Comparison of ENCODE assay signal across 20 cellular contexts in genomic region chr2:73977466-73977865, GRCh38. TPM values are rescaled to one million over a fixed set of nuclear protein-coding genes. Genes with fewer than 3 reads are reported as not detected.
DNase-seq lines count a peak whose midpoint lies in the region; ATAC-seq and TF ChIP-seq lines count a peak whose summit lies in the region.
"Had no signal": no experiment of that assay in that cellular context is flagged by ENCODE, and none has a peak within 500 bp of the region (broad histone marks: within the 10 kb centered on the region; RNA-seq: fewer than 3 reads in every experiment).

No MANE protein-coding gene starts in this region.

- H3K27me3 Mint-ChIP-seq in CD4-positive, CD25-positive, alpha-beta regulatory T cell = no peaks in the 10 kb centered on the region
- H3K27me3 Mint-ChIP-seq in activated CD8-positive, alpha-beta T cell treated with anti-CD3 and anti-CD28 coated beads, Interleukin-2, amount 10 ng/mL, durations not matched to agents 7 days and 5 days (ENCODE audit: low read depth) = peaks cover 3% of the 10 kb centered on the region
- H3K27me3 Mint-ChIP-seq in naive thymus-derived CD4-positive, alpha-beta T cell = peaks cover 0 to 15% (median 0%) of the 10 kb centered on the region in 5 donors

- peaks cover 82% of the 10 kb centered on the region for H3K4me1 ChIP-seq in BLaER1
- H3K4me1 ChIP-seq in CD4-positive, CD25-positive, alpha-beta regulatory T cell (ENCODE audit: control insufficient read depth, insufficient read depth, low read length, poor library complexity, severe bottlenecking) = peaks cover 43% of the 10 kb centered on the region
- H3K4me1 ChIP-seq in naive thymus-derived CD4-positive, alpha-beta T cell (ENCODE audit: control insufficient read depth in 2 of 2, insufficient read depth in 2 of 2, low read length in 2 of 2) = peaks cover 33 to 55% of the 10 kb centered on the region in 2 donors
- H3K4me1 ChIP-seq: SJCRH30 had no signal

- no peaks in the 10 kb centered on the region for H3K36me3 ChIP-seq in BLaER1
- no peaks in the 10 kb centered on the region for H3K36me3 ChIP-seq in CD4-positive, CD25-positive, alpha-beta regulatory T cell (ENCODE audit: control insufficient read depth, insufficient read depth, low read length)
- no peaks in the 10 kb centered on the region for H3K36me3 ChIP-seq in naive thymus-derived CD4-positive, alpha-beta T cell (ENCODE audit: control insufficient read depth in 2 of 3, insufficient read depth in 3 of 3, low read length in 3 of 3)
- H3K36me3 ChIP-seq: SJCRH30 had no signal

- H3K4me2 ChIP-seq in BLaER1 = no peak overlapping the region
- H3K4me2 ChIP-seq: KMS-11, PC-9 had no signal

- no peaks in the 10 kb centered on the region for H3K36me3 Mint-ChIP-seq in CD4-positive, CD25-positive, alpha-beta regulatory T cell
- no peaks in the 10 kb centered on the region for H3K36me3 Mint-ChIP-seq in activated CD8-positive, alpha-beta T cell treated with anti-CD3 and anti-CD28 coated beads, Interleukin-2, amount 10 ng/mL, durations not matched to agents 7 days and 5 days (ENCODE audit: low read depth)
- H3K36me3 Mint-ChIP-seq in naive thymus-derived CD4-positive, alpha-beta T cell = peaks cover 0 to 3% (median 0%) of the 10 kb centered on the region in 5 donors

- H3K27me3 ChIP-seq in BLaER1 = no peaks in the 10 kb centered on the region
- no peaks in the 10 kb centered on the region for H3K27me3 ChIP-seq in CD4-positive, CD25-positive, alpha-beta regulatory T cell (ENCODE audit: control insufficient read depth, insufficient read depth, low read length)
- no peaks in the 10 kb centered on the region for H3K27me3 ChIP-seq in naive thymus-derived CD4-positive, alpha-beta T cell (ENCODE audit: control insufficient read depth in 2 of 2, insufficient read depth in 2 of 2, low read length in 2 of 2)
- H3K27me3 ChIP-seq: SJCRH30 had no signal

- no peak overlapping the region for H3K4me3 Mint-ChIP-seq in CD4-positive, CD25-positive, alpha-beta regulatory T cell
- no peak overlapping the region for H3K4me3 Mint-ChIP-seq in activated CD8-positive, alpha-beta T cell treated with anti-CD3 and anti-CD28 coated beads, Interleukin-2, amount 10 ng/mL, durations not matched to agents 7 days and 5 days
- H3K4me3 Mint-ChIP-seq in naive thymus-derived CD4-positive, alpha-beta T cell = peak overlapping the region in 9 of 10 donors; percentile 0 to 63 (median 52)

- no peaks in the 10 kb centered on the region for H4K20me1 ChIP-seq in BLaER1

- H3K4me3 ChIP-seq in BLaER1 = no peak overlapping the region
- H3K4me3 ChIP-seq in CD4-positive, CD25-positive, alpha-beta regulatory T cell (ENCODE audit: low read depth, low read length) = no peak overlapping the region
- no peak overlapping the region for H3K4me3 ChIP-seq in naive thymus-derived CD4-positive, alpha-beta T cell (ENCODE audit: low read length)
- H3K4me3 ChIP-seq: PC-9, SJCRH30 had no signal

- POLR2A ChIA-PET in activated CD8-positive, alpha-beta T cell treated with anti-CD3 and anti-CD28 coated beads, Interleukin-2, amount 10 ng/mL, durations not matched to agents 7 days and 5 days (lab: Charles Lee) = interaction anchor here (0.8 kb wide), 1 partner anchor 13 kb away, joined by 3 read pairs; no protein-coding TSS in a partner anchor
- POLR2A ChIA-PET in naive thymus-derived CD4-positive, alpha-beta T cell (lab: Charles Lee) = no interaction called here
- POLR2A ChIA-PET in GM10248 (lab: Yijun Ruan, JAX) = no interaction called here

- TF ChIP-seq CTCF in GM10248 (IDR thresholded peaks at IDR 0.05; ENCODE audit: control extremely low read depth, extremely low read depth, low read depth, missing control alignments) = no peak

- H3K9me3 Mint-ChIP-seq in CD4-positive, CD25-positive, alpha-beta regulatory T cell = no peaks in the 10 kb centered on the region
- H3K9me3 Mint-ChIP-seq in activated CD8-positive, alpha-beta T cell treated with anti-CD3 and anti-CD28 coated beads, Interleukin-2, amount 10 ng/mL, durations not matched to agents 7 days and 5 days (ENCODE audit: insufficient read depth) = no peaks in the 10 kb centered on the region
- H3K9me3 Mint-ChIP-seq in naive thymus-derived CD4-positive, alpha-beta T cell = no peaks in the 10 kb centered on the region

- DNase-seq in CD4-positive, CD25-positive, alpha-beta regulatory T cell = no peak
- no peak for DNase-seq in activated CD8-positive, alpha-beta T cell treated with anti-CD3 and anti-CD28 coated beads, Interleukin-2, amount 10 ng/mL, durations not matched to agents 7 days and 5 days
- no peak for DNase-seq in naive thymus-derived CD4-positive, alpha-beta T cell
- no peak for DNase-seq in GM10248 (ENCODE audit: extremely low spot score)
- DNase-seq in DMS53 treated with DMSO at 0.1 percent for 48 hours (lab: John Stamatoyannopoulos, UW; ENCODE audit: unreplicated experiment) = no peak
- DNase-seq: ACHN, AML-193, DMS 273 treated with DMSO at 0.1 percent for 48 hours, GF-D8, MM.1S, NCI-H1105 treated with DMSO at 0.1 percent for 48 hours, NCI-H1694 treated with DMSO at 0.1 percent for 48 hours, NCI-H2107, NCI-H2227 treated with DMSO at 0.1 percent for 48 hours, NCI-H524, PC-9, SJCRH30 had no signal

- no peak overlapping the region for H3K27ac ChIP-seq in BLaER1
- no peak overlapping the region for H3K27ac ChIP-seq in CD4-positive, CD25-positive, alpha-beta regulatory T cell (ENCODE audit: insufficient read depth, low read length, poor library complexity, severe bottlenecking)
- no peak overlapping the region for H3K27ac ChIP-seq in naive thymus-derived CD4-positive, alpha-beta T cell (ENCODE audit: low read depth, low read length)
- H3K27ac ChIP-seq: KMS-11, PC-9, SJCRH30 had no signal

- intact Hi-C loops in naive thymus-derived CD4-positive, alpha-beta T cell (cut with micrococcal nuclease) = loop anchor here in 1 of 2 donors (10.0 kb wide), 1 partner anchor 557 kb away; no protein-coding TSS in a partner anchor

- CTCF ChIA-PET in activated CD8-positive, alpha-beta T cell treated with anti-CD3 and anti-CD28 coated beads, Interleukin-2, amount 10 ng/mL, durations not matched to agents 7 days and 5 days (lab: Charles Lee) = interaction anchor here (1.2 kb wide), 1 partner anchor 56 kb away, joined by 3 read pairs; no protein-coding TSS in a partner anchor
- CTCF ChIA-PET in naive thymus-derived CD4-positive, alpha-beta T cell (lab: Charles Lee) = no interaction called here
- CTCF ChIA-PET in GM10248 (lab: Yijun Ruan, JAX) = interaction anchor here (1.3 kb wide), 1 partner anchor 10 kb away, joined by 5 read pairs; no protein-coding TSS in a partner anchor

- peak overlapping the region in 2 of 3 donors; percentile 82 to 86 for H3K27ac Mint-ChIP-seq in CD4-positive, CD25-positive, alpha-beta regulatory T cell
- peak overlapping the region; percentile 37 for H3K27ac Mint-ChIP-seq in activated CD8-positive, alpha-beta T cell treated with anti-CD3 and anti-CD28 coated beads, Interleukin-2, amount 10 ng/mL, durations not matched to agents 7 days and 5 days
- H3K27ac Mint-ChIP-seq in naive thymus-derived CD4-positive, alpha-beta T cell = peak overlapping the region; percentile 34 to 86 (median 71)

- H3K4me1 Mint-ChIP-seq in CD4-positive, CD25-positive, alpha-beta regulatory T cell = peaks cover 17 to 66% (median 38%) of the 10 kb centered on the region in 4 donors
- H3K4me1 Mint-ChIP-seq in activated CD8-positive, alpha-beta T cell treated with anti-CD3 and anti-CD28 coated beads, Interleukin-2, amount 10 ng/mL, durations not matched to agents 7 days and 5 days (ENCODE audit: low read depth) = peaks cover 80% of the 10 kb centered on the region
- H3K4me1 Mint-ChIP-seq in naive thymus-derived CD4-positive, alpha-beta T cell = peaks cover 59 to 94% (median 84%) of the 10 kb centered on the region in 7 donors

- 0 out of 2 replicates have a peak overlapping the region, but pooled peaks have one; percentile 16 for H3K9ac ChIP-seq in BLaER1
- H3K9ac ChIP-seq: KMS-11 had no signal

- no peak for ATAC-seq in CD4-positive, CD25-positive, alpha-beta regulatory T cell (ENCODE audit: low read depth in 2 of 2)
- no peak for ATAC-seq in activated CD8-positive, alpha-beta T cell treated with anti-CD3 and anti-CD28 coated beads, Interleukin-2, amount 10 ng/mL, durations not matched to agents 7 days and 5 days
- no peak for ATAC-seq in naive thymus-derived CD4-positive, alpha-beta T cell
- ATAC-seq in GM21529 (IDR thresholded peaks at IDR 0.05; ENCODE audit: unreplicated experiment) = no peak

- H3K9me3 ChIP-seq in BLaER1 = no peaks in the 10 kb centered on the region
- no peaks in the 10 kb centered on the region for H3K9me3 ChIP-seq in CD4-positive, CD25-positive, alpha-beta regulatory T cell (ENCODE audit: control insufficient read depth in 2 of 2, low read length in 2 of 2)
- H3K9me3 ChIP-seq in naive thymus-derived CD4-positive, alpha-beta T cell (ENCODE audit: control insufficient read depth in 2 of 3, low read length in 3 of 3) = no peaks in the 10 kb centered on the region
- H3K9me3 ChIP-seq: SJCRH30 had no signal

RNA-seq across cellular contexts. Expression of gene TET3, which starts 7.2 kb away (rescaled TPM):
- total RNA-seq in CD4-positive, CD25-positive, alpha-beta regulatory T cell = 26.3 TPM
- under 1 TPM; 0.22 to 0.30 (median 0.26) TPM for polyA plus RNA-seq in CD4-positive, CD25-positive, alpha-beta regulatory T cell
- total RNA-seq in activated CD8-positive, alpha-beta T cell treated with anti-CD3 and anti-CD28 coated beads, Interleukin-2, amount 10 ng/mL, durations not matched to agents 7 days and 5 days = 10 to 100 TPM; 20.4 to 20.9 TPM
- total RNA-seq in naive thymus-derived CD4-positive, alpha-beta T cell = 10 to 100 TPM; 19.1 to 38.6 (median 28.6) TPM
- polyA plus RNA-seq in naive thymus-derived CD4-positive, alpha-beta T cell = 1 to 10 TPM in 1 of 2 donors, under 1 TPM in 1; 0.77 to 1.1 TPM

RNA-seq across cellular contexts. Expression of gene DGUOK, which starts 50.8 kb away (rescaled TPM):
- total RNA-seq in CD4-positive, CD25-positive, alpha-beta regulatory T cell = 43.5 TPM
- polyA plus RNA-seq in CD4-positive, CD25-positive, alpha-beta regulatory T cell = 100 to 1,000 TPM; 182 to 226 (median 205) TPM
- 10 to 100 TPM; 71.5 to 72.1 TPM for total RNA-seq in activated CD8-positive, alpha-beta T cell treated with anti-CD3 and anti-CD28 coated beads, Interleukin-2, amount 10 ng/mL, durations not matched to agents 7 days and 5 days
- 10 to 100 TPM; 43.1 to 73.9 (median 65.8) TPM for total RNA-seq in naive thymus-derived CD4-positive, alpha-beta T cell
- polyA plus RNA-seq in naive thymus-derived CD4-positive, alpha-beta T cell = 100 to 1,000 TPM; 207 to 220 TPM

Comparison
In these comparisons a context has a peak if more than half of its experiments do, and no peak if none do; other contexts are left out.
1. H3K4me3 Mint-ChIP-seq: peak in naive thymus-derived CD4-positive, alpha-beta T cell (9 of 10); none in CD4-positive, CD25-positive, alpha-beta regulatory T cell (0 of 4) and activated CD8-positive, alpha-beta T cell treated with anti-CD3 and anti-CD28 coated beads, Interleukin-2, amount 10 ng/mL, durations not matched to agents 7 days and 5 days (single experiment).
2. Peak in every context shown above with its lines, with median percentiles within 50 percentile points of each other: H3K27ac Mint-ChIP-seq.